Comparison of ENCODE assay signal across 8 cellular contexts in genomic region chr4:105990933-105991332, GRCh38.
DNase-seq lines count a peak whose midpoint lies in the region; ATAC-seq and TF ChIP-seq lines count a peak whose summit lies in the region.

No MANE protein-coding gene starts in this region.

- ATAC-seq in RWPE2 (ENCODE audit: low read depth) (peak; percentile 91), GM19397 (IDR thresholded peaks at IDR 0.05; ENCODE audit: unreplicated experiment) (no peak)

- H3K36me3 ChIP-seq in RWPE2 (ENCODE audit: low read depth): no peaks in the 10 kb centered on the region

- no peaks in the 10 kb centered on the region for H3K9me3 ChIP-seq in RWPE2 (ENCODE audit: severe bottlenecking)

- DNase-seq in EH (ENCODE audit: low read depth) (peak; percentile 76), RWPE2 (ENCODE audit: low spot score) (peak; percentile 80), foreskin fibroblast (peak; percentile 21 to 51), pons (ENCODE audit: low spot score) (peak; percentile 65), amniotic stem cell (lab: John Stamatoyannopoulos, UW) (no peak), GM10266 (ENCODE audit: extremely low spot score) (no peak), NCI-H1048 (lab: John Stamatoyannopoulos, UW) (no peak)

- H3K27me3 ChIP-seq in RWPE2 (ENCODE audit: insufficient read depth, poor library complexity, severe bottlenecking): no peaks in the 10 kb centered on the region

- H3K27ac ChIP-seq in RWPE2 (ENCODE audit: poor library complexity, severe bottlenecking): peak overlapping the region; percentile 52

- peaks cover 23% of the 10 kb centered on the region for H3K4me1 ChIP-seq in RWPE2 (ENCODE audit: insufficient read depth, poor library complexity, severe bottlenecking)

- H3K4me3 ChIP-seq in RWPE2 (ENCODE audit: severe bottlenecking): no peak overlapping the region
- H3K4me3 ChIP-seq in foreskin fibroblast (ENCODE audit: low read depth in 1 of 2, low read length in 2 of 2): no peak overlapping the region

- TF ChIP-seq CTCF in RWPE2 (IDR thresholded peaks at IDR 0.05; ENCODE audit: poor library complexity, severe bottlenecking) (no peak), foreskin fibroblast (IDR thresholded peaks at IDR 0.05; ENCODE audit: low read depth, low read length) (no peak), GM10266 (IDR thresholded peaks at IDR 0.05; ENCODE audit: control insufficient read depth, insufficient read depth, low read depth, missing control alignments) (no peak)

Comparison
In these comparisons a context has a peak if more than half of its experiments do, and no peak if none do; other contexts are left out.
1. DNase-seq: peak in EH (single experiment), RWPE2 (single experiment), foreskin fibroblast (2 of 2) and pons (single experiment); none in amniotic stem cell (single experiment), GM10266 (single experiment) and NCI-H1048 (single experiment).